In genomic region chr21:46399686-46400085, GRCh38 we compare ENCODE assay signal across 1 cellular context.
TF ChIP-seq lines count a peak whose summit lies in the region.

No MANE protein-coding gene starts in this region.

TF ChIP-seq in H1, 55 proteins besides CTCF, POLR2A, EP300 and RAD21:
- no peak for TF ChIP-seq CREB1 (IDR thresholded peaks at IDR 0.05)
TF ChIP-seq in H1: peak in this region for 0.
